ENCODE assay signal across 9 cellular contexts in the genomic region with DNA sequence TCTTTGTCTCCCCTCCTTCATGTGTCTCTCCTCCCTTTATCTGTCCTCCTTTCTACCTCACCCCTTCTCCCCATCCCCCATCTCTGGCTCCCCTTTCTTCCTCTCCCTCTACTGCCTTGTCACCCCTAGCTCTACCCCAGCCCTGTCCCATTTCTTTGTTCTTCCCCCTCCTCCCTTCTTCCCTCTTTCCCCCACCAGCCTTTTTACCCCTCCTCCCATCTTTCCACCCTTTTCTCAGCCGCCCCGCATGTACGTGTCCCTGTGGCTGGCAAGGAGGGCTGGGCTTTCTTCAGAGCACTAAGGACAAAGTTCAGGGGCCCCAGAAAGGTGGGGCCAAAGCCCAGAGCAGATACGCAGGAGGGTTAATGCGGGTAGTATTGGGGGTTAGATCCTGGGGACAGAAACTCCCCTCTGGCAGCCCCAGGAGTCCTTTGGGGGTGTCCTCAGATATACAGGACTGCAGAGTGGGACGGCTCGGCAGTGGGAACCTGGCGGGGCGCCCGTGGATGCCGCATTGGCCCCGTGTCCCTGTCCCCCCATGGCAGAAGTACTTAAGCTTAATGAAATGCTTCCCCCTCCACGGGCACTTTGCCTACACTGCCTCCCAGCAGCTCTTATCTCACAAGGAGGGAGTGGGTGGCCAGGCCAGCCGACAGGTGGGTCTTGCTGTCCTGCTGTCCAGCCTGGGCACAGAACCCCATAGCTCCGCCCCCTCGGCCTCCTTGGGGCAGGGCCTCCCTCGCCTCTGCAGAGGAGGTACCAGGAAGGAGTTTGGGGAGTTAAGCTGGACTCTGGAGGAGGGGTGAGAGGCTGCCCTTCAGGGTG. TPM values are rescaled to one million over a fixed set of nuclear protein-coding genes. Genes with fewer than 3 reads are reported as not detected.
DNase-seq lines count a peak whose midpoint lies in the region; ATAC-seq, FAIRE-seq and TF ChIP-seq lines count a peak whose summit lies in the region.
"Had no signal": no experiment of that assay in that cellular context is flagged by ENCODE, and none has a peak within 500 bp of the region (broad histone marks: within the 10 kb centered on the region; RNA-seq: fewer than 3 reads in every experiment).

No MANE protein-coding gene starts in this region.

- ATAC-seq in pancreas (peak; percentile 38 to 63 (median 47)), foreskin keratinocyte (no peak), GM18498 (IDR thresholded peaks at IDR 0.05; ENCODE audit: unreplicated experiment) (no peak)

- H3K36me3 ChIP-seq in esophagus squamous epithelium (peaks cover 0 to 15% (median 0%) of the 10 kb centered on the region in 3 donors), pancreas (no peaks in the 10 kb centered on the region)

- intact Hi-C loops in esophagus squamous epithelium (cut with DNase I): no loop called here
- intact Hi-C loops in pancreas (cut with DNase I): no loop called here

- TF ChIP-seq POLR2A in esophagus squamous epithelium (IDR thresholded peaks at IDR 0.05): no peak

- DNase-seq in NCI-H2196 treated with DMSO at 0.1 percent for 48 hours (lab: John Stamatoyannopoulos, UW; ENCODE audit: unreplicated experiment) (peak; percentile 33), esophagus squamous epithelium (lab: John Stamatoyannopoulos, UW) (no peak), pancreas (peak; percentile 83 to 96 (median 89)), LoVo (ENCODE audit: low spot score) (no peak), foreskin keratinocyte (no peak), SKM-1 (lab: John Stamatoyannopoulos, UW; ENCODE audit: unreplicated experiment) (no peak)

- FAIRE-seq in pancreas (lab: Jason Lieb, UNC): no peak
- FAIRE-seq: GM12878 had no signal

- H3K4me1 ChIP-seq in esophagus squamous epithelium (peaks cover 79 to 100% (median 79%) of the 10 kb centered on the region in 3 donors), pancreas (peaks cover 69 to 80% (median 71%) of the 10 kb centered on the region in 3 donors), foreskin keratinocyte (peaks cover 27% of the 10 kb centered on the region)

- no peaks in the 10 kb centered on the region for H3K9me3 ChIP-seq in esophagus squamous epithelium
- H3K9me3 ChIP-seq in pancreas: no peaks in the 10 kb centered on the region

- TF ChIP-seq CTCF in C4-2B (conservative IDR thresholded peaks at IDR 0.05) (no peak), esophagus squamous epithelium (IDR thresholded peaks at IDR 0.05) (no peak), pancreas (IDR thresholded peaks at IDR 0.05) (no peak), foreskin keratinocyte (conservative IDR thresholded peaks at IDR 0.05) (no peak)

- H3K4me3 ChIP-seq in esophagus squamous epithelium (peak overlapping the region in 3 of 4 donors; percentile 31 to 46 (median 34)), pancreas (peak overlapping the region in 2 of 4 donors; percentile 17)
- H3K4me3 ChIP-seq: GM12878 had no signal

- 32 to 35% methylated on average over 2 to 11 of the region's 17 CpGs for WGBS in esophagus squamous epithelium, 2 donors
- WGBS in pancreas, 2 donors: 10 to 11% methylated on average over 17 of the region's 17 CpGs

- no peaks in the 10 kb centered on the region for H3K27me3 ChIP-seq in esophagus squamous epithelium
- H3K27me3 ChIP-seq in pancreas: no peaks in the 10 kb centered on the region
- no peaks in the 10 kb centered on the region for H3K27me3 ChIP-seq in foreskin keratinocyte

- peak overlapping the region; percentile 75 for H3K27ac ChIP-seq in C4-2B
- peak overlapping the region; percentile 80 to 93 (median 90) for H3K27ac ChIP-seq in esophagus squamous epithelium
- H3K27ac ChIP-seq in pancreas: peak overlapping the region; percentile 71 to 91 (median 82)
- H3K27ac ChIP-seq in foreskin keratinocyte: no peak overlapping the region

RNA-seq across cellular contexts. Expression of a gene that starts 8.3 kb away (rescaled TPM):
- 10 to 100 TPM in 2 of 4 donors, 1 to 10 TPM in 2; 4.2 to 27.1 (median 13.4) TPM for total RNA-seq in esophagus squamous epithelium
- 10 to 100 TPM; 13.8 to 28.1 (median 20.6) TPM for total RNA-seq in pancreas
- polyA plus RNA-seq in pancreas: 10 to 100 TPM; 22.4 to 35.7 TPM
- total RNA-seq in foreskin keratinocyte: 7.2 and 7.9 TPM in 2 replicates
- polyA plus RNA-seq in foreskin keratinocyte: 4.6 and 5.4 TPM in 2 replicates

RNA-seq across cellular contexts. Expression of a gene that starts 16.9 kb away (rescaled TPM):
- total RNA-seq in esophagus squamous epithelium: 10 to 100 TPM; 44.2 to 56.1 (median 49.0) TPM
- total RNA-seq in pancreas: 10 to 100 TPM; 22.1 to 43.7 (median 29.1) TPM
- polyA plus RNA-seq in pancreas: 10 to 100 TPM; 58.5 to 60.1 TPM
- 49.1 and 57.7 TPM in 2 replicates for total RNA-seq in foreskin keratinocyte
- 55.0 and 67.2 TPM in 2 replicates for polyA plus RNA-seq in foreskin keratinocyte

RNA-seq across cellular contexts. Expression of a gene that starts 29.3 kb away (rescaled TPM):
- total RNA-seq in esophagus squamous epithelium (10 to 100 TPM in 1 of 4 donors, 1 to 10 TPM in 3; 3.8 to 16.4 (median 5.4) TPM), pancreas (10 to 100 TPM in 4 of 6 donors, 1 to 10 TPM in 2; 4.8 to 16.6 (median 11.2) TPM), foreskin keratinocyte (5.7 and 6.1 TPM in 2 replicates)
- polyA plus RNA-seq in pancreas (10 to 100 TPM; 11.0 to 17.5 TPM), foreskin keratinocyte (7.3 and 9.0 TPM in 2 replicates)

RNA-seq across cellular contexts. Expression of a gene that starts 50.7 kb away (rescaled TPM):
- 10 to 100 TPM; 41.5 to 59.9 (median 51.5) TPM for total RNA-seq in esophagus squamous epithelium
- total RNA-seq in pancreas: 10 to 100 TPM; 21.0 to 44.6 (median 29.2) TPM
- polyA plus RNA-seq in pancreas: 100 to 1,000 TPM in 1 of 2 donors, 10 to 100 TPM in 1; 71.0 to 105 TPM
- total RNA-seq in foreskin keratinocyte: 57.7 and 60.6 TPM in 2 replicates
- 35.5 and 44.6 TPM in 2 replicates for polyA plus RNA-seq in foreskin keratinocyte

RNA-seq across cellular contexts. Expression of a gene that starts 55.9 kb away (rescaled TPM):
- 1 to 10 TPM in 1 of 4 donors, not detected in 3; 4.0 TPM for total RNA-seq in esophagus squamous epithelium
- total RNA-seq in pancreas: under 1 TPM in 2 of 6 donors, not detected in 4; 0.16 to 0.20 TPM
- 1 to 10 TPM in 1 of 2 donors, under 1 TPM in 1; 0.27 to 3.5 TPM for polyA plus RNA-seq in pancreas
- total RNA-seq in foreskin keratinocyte: 4.3 and 5.1 TPM in 2 replicates
- 5.5 and 6.2 TPM in 2 replicates for polyA plus RNA-seq in foreskin keratinocyte

Comparison
In these comparisons a context has a peak if more than half of its experiments do, and no peak if none do; other contexts are left out.
1. DNase-seq: peak in NCI-H2196 treated with DMSO at 0.1 percent for 48 hours (single experiment) and pancreas (6 of 6); none in esophagus squamous epithelium (single experiment), LoVo (single experiment), foreskin keratinocyte (0 of 2) and SKM-1 (single experiment).
2. ATAC-seq: peak in pancreas (4 of 4); none in foreskin keratinocyte (single experiment) and GM18498 (single experiment).